In the genomic region with DNA sequence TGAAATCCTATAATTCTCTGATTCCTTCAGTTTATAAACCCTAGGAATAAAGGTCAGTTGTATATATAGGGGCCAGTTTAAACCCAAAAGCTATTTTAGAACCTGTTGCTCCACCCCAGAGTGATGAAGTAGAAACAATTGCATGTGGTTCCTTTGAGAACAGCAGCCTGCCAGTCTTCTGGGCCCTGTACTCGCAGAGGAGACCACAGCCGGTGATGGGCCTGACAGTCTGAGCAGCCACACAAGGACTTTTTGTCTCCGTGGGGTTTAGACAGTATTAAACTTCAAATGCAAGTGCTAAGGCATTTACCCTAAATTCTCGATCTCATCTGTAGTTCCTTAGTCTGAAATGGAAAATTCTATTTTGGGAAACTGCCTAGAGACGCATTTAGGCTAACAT, we compare ENCODE assay signal across 24 cellular contexts.
"Had no signal": no experiment of that assay in that cellular context is flagged by ENCODE, and none has a peak within 500 bp of the region (broad histone marks: within the 10 kb centered on the region; RNA-seq: fewer than 3 reads in every experiment).

No MANE protein-coding gene starts in this region.

- H3K27me3 ChIP-seq: adrenal gland, transverse colon had no signal

- H3K27ac ChIP-seq: adrenal gland, left ventricle myocardium inferior, transverse colon, WERI-Rb-1 had no signal

- H3K4me1 ChIP-seq: adrenal gland, transverse colon had no signal

- H3K4me3 ChIP-seq: adrenal gland, left ventricle myocardium inferior, transverse colon had no signal

- DNase-seq: activated CD4-positive, CD25-positive, alpha-beta regulatory T cell treated with anti-CD3 and anti-CD28 coated beads, Interleukin-2, amount 50 U/mL, for 72 hours; activated CD8-positive, alpha-beta memory T cell treated with anti-CD3 and anti-CD28 coated beads for 24 hours; activated CD8-positive, alpha-beta memory T cell treated with anti-CD3 and anti-CD28 coated beads, Interleukin-2, amount 50 U/mL, for 4 hours; activated naive CD4-positive, alpha-beta T cell; activated T-cell treated with anti-CD3 and anti-CD28 coated beads, Interleukin-2, amount 50 U/mL, for 24 hours; adrenal gland; effector CD4-positive, alpha-beta T cell; erythroblast; foreskin fibroblast; hippocampal formation; kidney glomerular epithelial cell; left ventricle myocardium inferior; mammary epithelial cell; occipital lobe; posterior cingulate gyrus; stimulated activated CD4-positive, alpha-beta T cell treated with anti-CD3 and anti-CD28 coated beads, Interleukin-4, amount 100 ng/mL, for 24 hours; stimulated activated naive CD8-positive, alpha-beta T cell treated with anti-CD3 and anti-CD28 coated beads, Interleukin-15, Interleukin-2, amounts not matched to agents 100 U/mL and 50 U/mL, for 24 hours; T-helper 1 cell; transverse colon; WERI-Rb-1 had no signal

- H3K36me3 ChIP-seq: adrenal gland, left ventricle myocardium inferior, transverse colon, WERI-Rb-1 had no signal

- FAIRE-seq: bronchial epithelial cell, endometrium, TTC549, urothelium cell line had no signal

- ATAC-seq: stimulated activated naive CD8-positive, alpha-beta T cell treated with anti-CD3 and anti-CD28 coated beads, Interleukin-15, Interleukin-2, amounts not matched to agents 100 U/mL and 50 U/mL, for 24 hours had no signal

- H3K9me3 ChIP-seq: adrenal gland, left ventricle myocardium inferior, transverse colon had no signal
